ENCODE assay signal across 22 cellular contexts in the genomic region with DNA sequence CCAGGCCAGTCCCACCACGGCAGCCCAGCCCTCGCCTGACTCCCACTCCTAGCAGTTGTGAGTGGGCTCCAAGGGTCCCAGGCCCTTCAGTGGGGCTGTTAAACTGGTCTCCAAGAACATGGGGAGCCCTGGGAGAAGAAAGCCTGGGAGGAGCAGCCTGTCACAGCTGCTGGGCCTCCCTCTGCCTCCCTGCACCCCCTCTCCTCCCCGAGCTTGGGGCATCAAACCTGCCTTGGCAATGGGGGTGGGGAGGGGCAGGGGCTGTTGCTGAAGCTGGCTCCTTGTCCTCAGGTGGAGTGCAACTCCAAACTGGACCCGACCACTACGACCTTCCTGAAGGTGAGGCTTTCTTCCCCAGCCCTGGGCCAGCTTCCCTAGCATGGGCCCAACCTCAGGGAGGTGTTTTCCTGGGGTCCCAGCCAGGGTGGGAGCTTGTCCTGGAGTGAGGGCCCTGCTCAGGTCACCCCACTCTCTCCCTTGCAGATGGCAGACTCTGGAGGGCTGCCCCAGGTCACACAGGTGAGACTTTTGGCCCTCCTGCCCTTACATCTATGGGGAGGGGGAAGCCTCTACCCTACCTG.
"Had no signal": no experiment of that assay in that cellular context is flagged by ENCODE, and none has a peak within 500 bp of the region (broad histone marks: within the 10 kb centered on the region; RNA-seq: fewer than 3 reads in every experiment).

No MANE protein-coding gene starts in this region.

- H3K9ac ChIP-seq: neural progenitor cell, SK-N-SH had no signal

- H3K4me1 Mint-ChIP-seq: endodermal cell had no signal

- H3K36me3 Mint-ChIP-seq: naive thymus-derived CD4-positive, alpha-beta T cell; neural progenitor cell had no signal

- H3K27me3 Mint-ChIP-seq: activated naive CD8-positive, alpha-beta T cell treated with anti-CD3 and anti-CD28 coated beads, Interleukin-2, amount 10 ng/mL, durations not matched to agents 7 days and 5 days; activated T-helper 17 cell treated with anti-CD3 and anti-CD28 coated beads, Interleukin-2, amount 50 U/mL, for 72 hours; naive thymus-derived CD4-positive, alpha-beta T cell had no signal

- H3K9me3 ChIP-seq: esophagus squamous epithelium, gastroesophageal sphincter, prostate gland, SK-N-SH, spleen, thyroid gland had no signal

- H2AFZ ChIP-seq: neural progenitor cell had no signal

- H3K4me2 ChIP-seq: neural progenitor cell, SK-N-SH had no signal

- H3K9me3 Mint-ChIP-seq: activated naive CD4-positive, alpha-beta T cell treated with anti-CD3 and anti-CD28 coated beads for 36 hours; activated naive CD8-positive, alpha-beta T cell treated with anti-CD3 and anti-CD28 coated beads, Interleukin-2, amount 10 ng/mL, durations not matched to agents 7 days and 5 days; activated T-helper 17 cell treated with anti-CD3 and anti-CD28 coated beads, Interleukin-2, amount 50 U/mL, for 72 hours; endodermal cell; naive thymus-derived CD4-positive, alpha-beta T cell; neural progenitor cell had no signal

- H3K4me1 ChIP-seq: esophagus squamous epithelium, neural progenitor cell, thyroid gland had no signal

- ATAC-seq: activated T-helper 17 cell treated with anti-CD3 and anti-CD28 coated beads, Interleukin-2, amount 50 U/mL, for 72 hours; gastroesophageal sphincter; left colon; naive thymus-derived CD4-positive, alpha-beta T cell; stimulated activated naive CD8-positive, alpha-beta T cell treated with anti-CD3 and anti-CD28 coated beads, Interleukin-15, Interleukin-2, amounts not matched to agents 100 U/mL and 50 U/mL, for 24 hours had no signal

- H3K27me3 ChIP-seq: neural progenitor cell, thyroid gland had no signal

- H3K27ac ChIP-seq: esophagus squamous epithelium, gastroesophageal sphincter, neural progenitor cell, spleen, thyroid gland had no signal

- H3K27ac Mint-ChIP-seq: activated naive CD4-positive, alpha-beta T cell treated with anti-CD3 and anti-CD28 coated beads for 36 hours; activated naive CD8-positive, alpha-beta T cell treated with anti-CD3 and anti-CD28 coated beads, Interleukin-2, amount 10 ng/mL, durations not matched to agents 7 days and 5 days; activated T-helper 17 cell treated with anti-CD3 and anti-CD28 coated beads, Interleukin-2, amount 50 U/mL, for 72 hours; endodermal cell; naive thymus-derived CD4-positive, alpha-beta T cell; neural progenitor cell had no signal

- H3K36me3 ChIP-seq: gastroesophageal sphincter, neural progenitor cell, prostate gland, thyroid gland had no signal

- H3K4me3 ChIP-seq: esophagus squamous epithelium, gastroesophageal sphincter, lung, neural progenitor cell, prostate gland, spleen, thyroid gland had no signal

- H3K4me3 Mint-ChIP-seq: activated naive CD4-positive, alpha-beta T cell treated with anti-CD3 and anti-CD28 coated beads for 36 hours; activated naive CD8-positive, alpha-beta T cell treated with anti-CD3 and anti-CD28 coated beads, Interleukin-2, amount 10 ng/mL, durations not matched to agents 7 days and 5 days; activated T-helper 17 cell treated with anti-CD3 and anti-CD28 coated beads, Interleukin-2, amount 50 U/mL, for 72 hours; endodermal cell; naive thymus-derived CD4-positive, alpha-beta T cell; neural progenitor cell had no signal

- DNase-seq: activated CD4-positive, alpha-beta T cell treated with anti-CD3 and anti-CD28 coated beads for 1 hour; activated CD4-positive, alpha-beta T cell treated with anti-CD3 and anti-CD28 coated beads, Interleukin-2, amount 50 U/mL, for 1 hour; activated naive CD4-positive, alpha-beta T cell treated with anti-CD3 and anti-CD28 coated beads for 36 hours; activated naive CD8-positive, alpha-beta T cell treated with anti-CD3 and anti-CD28 coated beads, Interleukin-2, amount 10 ng/mL, durations not matched to agents 7 days and 5 days; amniotic stem cell; cerebellar nuclear complex; cortex of kidney; endodermal cell; esophagus squamous epithelium; hypothalamus; left colon; naive thymus-derived CD4-positive, alpha-beta T cell; SK-N-SH; stimulated activated CD4-positive, alpha-beta T cell treated with anti-CD3 and anti-CD28 coated beads, Interleukin-4, amount 100 ng/mL, for 24 hours; stimulated activated naive CD8-positive, alpha-beta T cell treated with anti-CD3 and anti-CD28 coated beads, Interleukin-15, Interleukin-2, amounts not matched to agents 100 U/mL and 50 U/mL, for 24 hours; thyroid gland had no signal
